In the genomic region with DNA sequence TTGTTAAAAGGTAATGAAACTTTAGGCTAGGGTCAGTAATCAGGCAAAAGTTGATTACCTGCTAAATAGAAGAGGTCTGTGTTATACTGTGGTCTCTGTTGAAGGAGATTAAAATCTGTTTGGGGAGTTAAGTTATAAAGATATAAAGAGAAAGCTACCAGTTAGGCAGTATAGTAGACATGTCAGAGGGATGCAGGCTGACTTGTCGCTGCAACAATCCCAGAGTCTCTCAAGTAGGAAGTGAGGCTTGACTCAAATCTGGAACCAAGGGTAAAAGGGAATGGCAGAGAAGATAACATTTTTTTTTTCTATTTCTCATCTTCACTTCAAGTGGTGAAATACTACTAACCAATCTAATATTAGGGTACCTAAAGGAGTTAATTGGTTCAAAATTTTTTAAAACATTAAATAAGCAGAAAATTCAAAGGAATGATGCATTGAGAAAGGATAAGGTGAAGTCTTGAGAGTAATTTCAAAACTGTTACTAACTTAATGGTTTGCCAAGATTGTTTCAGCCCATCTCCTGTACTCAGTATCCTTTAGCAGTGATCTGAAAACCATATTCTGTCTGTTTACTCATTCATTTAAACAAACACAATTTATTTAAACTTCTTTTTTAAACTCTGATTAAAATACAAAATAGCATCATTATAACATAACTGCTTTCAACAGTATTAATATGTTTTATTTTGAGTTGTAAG, we compare ENCODE assay signal across 24 cellular contexts. TPM values are rescaled to one million over a fixed set of nuclear protein-coding genes. Genes with fewer than 3 reads are reported as not detected.
A peak's percentile ranks its signal among the peaks of the same experiment; 100 is the strongest.
DNase-seq lines count a peak whose midpoint lies in the region; ATAC-seq, FAIRE-seq and TF ChIP-seq lines count a peak whose summit lies in the region.
"Had no signal": no experiment of that assay in that cellular context is flagged by ENCODE, and none has a peak within 500 bp of the region (broad histone marks: within the 10 kb centered on the region; RNA-seq: fewer than 3 reads in every experiment).

No MANE protein-coding gene starts in this region.

- peaks cover 70% of the 10 kb centered on the region for H3K36me3 Mint-ChIP-seq in activated naive CD8-positive, alpha-beta T cell treated with anti-CD3 and anti-CD28 coated beads for 36 hours
- H3K36me3 Mint-ChIP-seq in activated naive CD8-positive, alpha-beta T cell treated with anti-CD3 and anti-CD28 coated beads, Interleukin-2, amount 50 U/mL, for 24 hours (ENCODE audit: low read depth), result peaks cover 55% of the 10 kb centered on the region

- H3K4me1 ChIP-seq in neutrophil (ENCODE audit: control insufficient read depth in 1 of 2, insufficient read depth in 1 of 2, low read depth in 1 of 2, low read length in 1 of 2), result peaks cover 17 to 29% of the 10 kb centered on the region in 2 experiments

- peaks cover 44% of the 10 kb centered on the region for H3K4me1 Mint-ChIP-seq in activated naive CD8-positive, alpha-beta T cell treated with anti-CD3 and anti-CD28 coated beads for 36 hours
- H3K4me1 Mint-ChIP-seq in activated naive CD8-positive, alpha-beta T cell treated with anti-CD3 and anti-CD28 coated beads, Interleukin-2, amount 50 U/mL, for 24 hours, result peaks cover 62% of the 10 kb centered on the region

- peaks cover 12% of the 10 kb centered on the region for H3K9me3 Mint-ChIP-seq in activated naive CD8-positive, alpha-beta T cell treated with anti-CD3 and anti-CD28 coated beads for 36 hours
- H3K9me3 Mint-ChIP-seq in activated naive CD8-positive, alpha-beta T cell treated with anti-CD3 and anti-CD28 coated beads, Interleukin-2, amount 50 U/mL, for 24 hours, result peaks cover 10% of the 10 kb centered on the region

- H3K27me3 ChIP-seq in neutrophil, result no peaks in the 10 kb centered on the region
- H3K27me3 ChIP-seq: SJCRH30 had no signal

- H3K27ac Mint-ChIP-seq in activated naive CD8-positive, alpha-beta T cell treated with anti-CD3 and anti-CD28 coated beads for 36 hours, result peak overlapping the region; percentile 60
- H3K27ac Mint-ChIP-seq in activated naive CD8-positive, alpha-beta T cell treated with anti-CD3 and anti-CD28 coated beads, Interleukin-2, amount 50 U/mL, for 24 hours, result no peak overlapping the region

- no peak for TF ChIP-seq CTCF in neutrophil (IDR thresholded peaks at IDR 0.05)

- peak; percentile 38 for FAIRE-seq in GM18507 (lab: Jason Lieb, UNC)
- FAIRE-seq: A549, D721Med, HTR-8/SVneo, RCC 7860 had no signal

- DNase-seq in activated naive CD8-positive, alpha-beta T cell treated with anti-CD3 and anti-CD28 coated beads for 36 hours, result no peak
- DNase-seq in activated naive CD8-positive, alpha-beta T cell treated with anti-CD3 and anti-CD28 coated beads, Interleukin-2, amount 50 U/mL, for 24 hours, result no peak
- DNase-seq in GM18507 (ENCODE audit: extremely low spot score, insufficient read length, low read depth) (no peak), epithelial cell of prostate (ENCODE audit: low read depth, low spot score) (no peak), SHP77 (lab: John Stamatoyannopoulos, UW) (no peak), NCI-H2107 (lab: John Stamatoyannopoulos, UW) (no peak)
- DNase-seq: C1 segment of cervical spinal cord, GM23248, H7, MV-4-11, NCI-H1105, NCI-H146, NCI-H1930, NCI-H446, NCI-H524 treated with DMSO at 0.1 percent for 48 hours, NCI-H774, SJCRH30 had no signal

- no peaks in the 10 kb centered on the region for H3K27me3 Mint-ChIP-seq in activated naive CD8-positive, alpha-beta T cell treated with anti-CD3 and anti-CD28 coated beads for 36 hours
- H3K27me3 Mint-ChIP-seq in activated naive CD8-positive, alpha-beta T cell treated with anti-CD3 and anti-CD28 coated beads, Interleukin-2, amount 50 U/mL, for 24 hours, result no peaks in the 10 kb centered on the region

- peaks cover 61% of the 10 kb centered on the region for H3K36me3 ChIP-seq in neutrophil

- H3K4me3 Mint-ChIP-seq in activated naive CD8-positive, alpha-beta T cell treated with anti-CD3 and anti-CD28 coated beads for 36 hours, result no peak overlapping the region
- H3K4me3 Mint-ChIP-seq in activated naive CD8-positive, alpha-beta T cell treated with anti-CD3 and anti-CD28 coated beads, Interleukin-2, amount 50 U/mL, for 24 hours, result no peak overlapping the region

- H3K27ac ChIP-seq in epithelial cell of prostate (peak overlapping the region; percentile 100), neutrophil (peak overlapping the region; percentile 45)
- H3K27ac ChIP-seq: A549, GM23248, SJCRH30 had no signal

- no peak for ATAC-seq in activated naive CD8-positive, alpha-beta T cell treated with anti-CD3 and anti-CD28 coated beads, Interleukin-2, amount 50 U/mL, for 24 hours
- ATAC-seq in GM19463 (IDR thresholded peaks at IDR 0.05; ENCODE audit: unreplicated experiment), result no peak
- ATAC-seq: A549, SK-N-SH treated with all-trans-retinoic acid at 6 μM for 48 hours had no signal

- H3K9me3 ChIP-seq in neutrophil, result no peaks in the 10 kb centered on the region
- H3K9me3 ChIP-seq: A549, SJCRH30 had no signal

- H3K4me3 ChIP-seq in neutrophil (ENCODE audit: low read depth in 1 of 2, low read length in 1 of 2), result no peak overlapping the region
- H3K4me3 ChIP-seq: A549, GM23248, SJCRH30 had no signal

RNA-seq across cellular contexts. Expression of gene HERC3, which starts 12.8 kb away (rescaled TPM):
- total RNA-seq in activated naive CD8-positive, alpha-beta T cell treated with anti-CD3 and anti-CD28 coated beads for 36 hours, result 10 to 100 TPM; 39.4 to 42.6 TPM
